In genomic region chr1:176205322-176205914, GRCh38 we compare ENCODE assay signal across 7 cellular contexts. TPM values are rescaled to one million over a fixed set of nuclear protein-coding genes. Genes with fewer than 3 reads are reported as not detected.
DNase-seq lines count a peak whose midpoint lies in the region; ATAC-seq and TF ChIP-seq lines count a peak whose summit lies in the region.

No MANE protein-coding gene starts in this region.

- in situ Hi-C loops in GM23248 (cut with MboI) = no loop called here

- H3K4me3 ChIP-seq in GM23248 (peak overlapping the region; percentile 96), PC-3 (ENCODE audit: low read length) (peak overlapping the region; percentile 97), epithelial cell of esophagus (ENCODE audit: low read length) (peak overlapping the region; percentile 68), parathyroid adenoma (ENCODE audit: low read depth, low read length) (peak overlapping the region; percentile 76)

- 34 to 41% methylated on average over 5 of the region's 5 CpGs for WGBS in GM23248 (ENCODE audit: low coverage in 1 of 2, low lambda C conversion rate in 2 of 2, missing lambda C conversion rate in 2 of 2), 2 experiments

- H3K36me3 ChIP-seq in GM23248 (ENCODE audit: low read depth) = no peaks in the 10 kb centered on the region
- H3K36me3 ChIP-seq in PC-3 (ENCODE audit: low read depth, low read length) = no peaks in the 10 kb centered on the region
- H3K36me3 ChIP-seq in parathyroid adenoma (ENCODE audit: control insufficient read depth, insufficient read depth, low read length) = no peaks in the 10 kb centered on the region

- peak overlapping the region; percentile 97 for H3K4me2 ChIP-seq in GM23248 (ENCODE audit: unreplicated experiment)
- peak overlapping the region; percentile 98 for H3K4me2 ChIP-seq in PC-3 (ENCODE audit: low read length)
- peak overlapping the region; percentile 90 for H3K4me2 ChIP-seq in parathyroid adenoma (ENCODE audit: low read length)

- ATAC-seq in PC-3 (no peak), HG03196 (IDR thresholded peaks at IDR 0.05; ENCODE audit: unreplicated experiment) (no peak)

- no TSS peak for BruUV-seq in PC-3 (replicated peaks; lab: Mats Ljungman, UMichigan)

- H3K9me3 ChIP-seq in GM23248 (ENCODE audit: low read depth) = no peaks in the 10 kb centered on the region
- H3K9me3 ChIP-seq in PC-3 (ENCODE audit: low read length) = no peaks in the 10 kb centered on the region
- no peaks in the 10 kb centered on the region for H3K9me3 ChIP-seq in parathyroid adenoma (ENCODE audit: control insufficient read depth, low read length)

- POLR2A ChIA-PET in PC-3 (lab: Charles Lee; ENCODE audit: unreplicated experiment) = interaction anchor here (0.7 kb wide), 1 partner anchor 58 kb away, joined by 4 read pairs; no protein-coding TSS in a partner anchor

- CTCF ChIA-PET in PC-3 (lab: Charles Lee) = no interaction called here

- intact Hi-C loops in PC-3 (cut with micrococcal nuclease) = loop anchor here (5.0 kb wide), 1 partner anchor 93 kb away; no protein-coding TSS in a partner anchor

- DNase-seq in GM23248 = peak; percentile 64
- peak; percentile 19 for DNase-seq in PC-3
- DNase-seq in epithelial cell of esophagus (ENCODE audit: low read depth) = peak; percentile 50
- no peak for DNase-seq in NCI-H1436 (lab: John Stamatoyannopoulos, UW)
- DNase-seq in dedifferentiated amniotic fluid mesenchymal stem cell (ENCODE audit: extremely low spot score) = no peak

- H2AFZ ChIP-seq in GM23248 (peak overlapping the region; percentile 97), PC-3 (ENCODE audit: low read length) (no peak overlapping the region), parathyroid adenoma (no peak overlapping the region)

- H4K20me1 ChIP-seq in GM23248 (ENCODE audit: insufficient read depth) (0 out of 2 replicates have a peak, but pooled peaks cover 3% of the 10 kb centered on the region), PC-3 (ENCODE audit: low read length) (peaks cover 19% of the 10 kb centered on the region; the same call in 1 of the 2 replicates)

- no peaks in the 10 kb centered on the region for H3K9me2 ChIP-seq in GM23248 (ENCODE audit: insufficient read depth)
- H3K9me2 ChIP-seq in PC-3 (replicated peaks; ENCODE audit: low read length) = no peaks in the 10 kb centered on the region

- TF ChIP-seq CTCF in PC-3 (conservative IDR thresholded peaks at IDR 0.05; ENCODE audit: low read depth, low read length) (no peak), epithelial cell of esophagus (IDR thresholded peaks at IDR 0.05; ENCODE audit: insufficient read depth, low read depth, low read length, missing control alignments) (no peak), parathyroid adenoma (IDR thresholded peaks at IDR 0.05) (no peak)

- H3K27ac ChIP-seq in GM23248 (peak overlapping the region; percentile 83), PC-3 (ENCODE audit: low read length) (no peak overlapping the region), parathyroid adenoma (no peak overlapping the region)

- H3K79me2 ChIP-seq in GM23248 (ENCODE audit: insufficient read depth) (peaks cover 73% of the 10 kb centered on the region), PC-3 (ENCODE audit: low read length) (peaks cover 75% of the 10 kb centered on the region), parathyroid adenoma (peaks cover 14% of the 10 kb centered on the region)

- H3K9ac ChIP-seq in GM23248 (peak overlapping the region; percentile 91), PC-3 (ENCODE audit: low read length) (peak overlapping the region; percentile 90; the same call in 1 of the 2 replicates), parathyroid adenoma (no peak overlapping the region)

- H3K27me3 ChIP-seq in GM23248 (replicated peaks; ENCODE audit: insufficient read depth) (no peaks in the 10 kb centered on the region), PC-3 (ENCODE audit: low read length) (no peaks in the 10 kb centered on the region), parathyroid adenoma (ENCODE audit: control insufficient read depth, insufficient read depth, low read length) (no peaks in the 10 kb centered on the region)

- peaks cover 17% of the 10 kb centered on the region; the same call in 1 of the 2 replicates for H3F3A ChIP-seq in GM23248 (ENCODE audit: insufficient read depth)
- no peaks in the 10 kb centered on the region for H3F3A ChIP-seq in PC-3 (ENCODE audit: low read length, unreplicated experiment)

- peaks cover 26% of the 10 kb centered on the region for H3K4me1 ChIP-seq in GM23248 (ENCODE audit: insufficient read depth)
- peaks cover 9% of the 10 kb centered on the region; the same call in 1 of the 2 replicates for H3K4me1 ChIP-seq in PC-3 (ENCODE audit: insufficient read depth, low read length)
- peaks cover 3% of the 10 kb centered on the region for H3K4me1 ChIP-seq in parathyroid adenoma

RNA-seq across cellular contexts. Expression of gene COP1, which starts 1.7 kb away (rescaled TPM):
- total RNA-seq in GM23248 (2014; rRNA removed; shearing (Covaris generic)) = 43.3 and 55.1 TPM in 2 replicates
- polyA plus RNA-seq in GM23248 (2016; fragmentation: Nextera tagmentation; extraction: Ambion mirVana) = 36.9 and 42.4 TPM in 2 replicates
- 8.8 and 16.6 TPM in 2 replicates for total RNA-seq in PC-3 (2014; rRNA removed)

Comparison
In these comparisons a context has a peak if more than half of its experiments do, and no peak if none do; other contexts are left out.
1. DNase-seq: peak in GM23248 (single experiment), PC-3 (single experiment) and epithelial cell of esophagus (single experiment); none in NCI-H1436 (single experiment) and dedifferentiated amniotic fluid mesenchymal stem cell (single experiment).
2. Peak in every context shown above with its lines, with median percentiles within 50 percentile points of each other: H3K4me2 ChIP-seq and H3K4me3 ChIP-seq.